In the genomic region with DNA sequence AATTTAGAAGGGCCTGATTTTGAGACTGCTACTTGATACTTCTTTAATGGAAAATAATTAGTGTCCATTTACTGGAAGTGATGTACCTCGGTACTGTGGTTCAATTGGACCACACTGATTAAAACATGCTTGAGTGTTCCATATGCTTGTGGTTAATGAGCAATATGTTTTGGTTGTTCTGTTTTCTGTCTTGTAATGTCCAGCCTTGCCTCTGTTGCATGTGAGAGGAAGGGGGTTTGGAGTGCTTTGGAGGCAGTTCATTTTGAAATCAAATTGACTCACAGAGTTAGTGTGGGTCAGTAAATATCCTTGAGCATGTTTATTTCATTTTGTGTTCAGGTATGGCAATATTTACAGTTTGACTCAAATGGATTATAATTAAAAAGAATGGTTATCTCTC, we compare ENCODE assay signal across 26 cellular contexts.
"Had no signal": no experiment of that assay in that cellular context is flagged by ENCODE, and none has a peak within 500 bp of the region (broad histone marks: within the 10 kb centered on the region; RNA-seq: fewer than 3 reads in every experiment).

No MANE protein-coding gene starts in this region.

- DNase-seq: activated CD4-positive, alpha-beta memory T cell treated with anti-CD3 and anti-CD28 coated beads, Interleukin-2, amount 10 ng/mL, durations not matched to agents 7 days and 5 days; activated CD4-positive, alpha-beta T cell treated with anti-CD3 and anti-CD28 coated beads, Interleukin-2, amount 10 ng/mL, durations not matched to agents 24 days and 14 days; activated CD8-positive, alpha-beta memory T cell treated with anti-CD3 and anti-CD28 coated beads, Interleukin-2, amount 10 ng/mL, durations not matched to agents 7 days and 5 days; activated gamma-delta T cell; activated T-cell treated with anti-CD3 and anti-CD28 coated beads for 4 hours; adrenal gland; cortex of kidney; endodermal cell; esophagus squamous epithelium; heart left ventricle; islet precursor cell; left cardiac atrium; naive thymus-derived CD8-positive, alpha-beta T cell; retina; sigmoid colon; stimulated activated CD4-positive, alpha-beta T cell treated with anti-CD3 and anti-CD28 coated beads, Interleukin-15, amount 100 ng/mL, for 24 hours; stomach; uterus had no signal

- H3K9me3 Mint-ChIP-seq: activated CD4-positive, alpha-beta memory T cell treated with anti-CD3 and anti-CD28 coated beads, Interleukin-2, amount 10 ng/mL, durations not matched to agents 7 days and 5 days; activated naive CD4-positive, alpha-beta T cell treated with anti-CD3 and anti-CD28 coated beads, Interleukin-2, amount 50 U/mL, for 72 hours; activated T-helper 1 cell treated with anti-CD3 and anti-CD28 coated beads, Interleukin-12 subunit alpha, Interleukin-12 subunit beta, Interleukin-2, Interleukin-4 antibody, amounts not matched to agents 30 ng/mL and 10 ng/mL and 1 ng/mL, durations not matched to agents 14 hours and 24 hours and 36 hours; endodermal cell; naive thymus-derived CD8-positive, alpha-beta T cell; neural progenitor cell; stimulated activated memory B cell treated with anti-CD40 and anti-IgM and Interleukin-4, amounts not matched to agents 10 μg/mL and 1 μg/mL and 100 μg/mL, for 72 hours had no signal

- H3K36me3 Mint-ChIP-seq: activated CD8-positive, alpha-beta memory T cell treated with anti-CD3 and anti-CD28 coated beads, Interleukin-2, amount 10 ng/mL, durations not matched to agents 7 days and 5 days; activated naive CD4-positive, alpha-beta T cell treated with anti-CD3 and anti-CD28 coated beads, Interleukin-2, amount 50 U/mL, for 72 hours; naive thymus-derived CD8-positive, alpha-beta T cell; neural progenitor cell; stimulated activated memory B cell treated with anti-CD40 and anti-IgM and Interleukin-4, amounts not matched to agents 10 μg/mL and 1 μg/mL and 100 μg/mL, for 72 hours had no signal

- H3K27me3 Mint-ChIP-seq: activated CD8-positive, alpha-beta memory T cell treated with anti-CD3 and anti-CD28 coated beads, Interleukin-2, amount 10 ng/mL, durations not matched to agents 7 days and 5 days had no signal

- H2AFZ ChIP-seq: neural progenitor cell had no signal

- H3K4me3 Mint-ChIP-seq: activated CD4-positive, alpha-beta memory T cell treated with anti-CD3 and anti-CD28 coated beads, Interleukin-2, amount 10 ng/mL, durations not matched to agents 7 days and 5 days; activated CD4-positive, alpha-beta T cell treated with anti-CD3 and anti-CD28 coated beads, Interleukin-2, amount 10 ng/mL, durations not matched to agents 24 days and 14 days; activated CD8-positive, alpha-beta memory T cell treated with anti-CD3 and anti-CD28 coated beads, Interleukin-2, amount 10 ng/mL, durations not matched to agents 7 days and 5 days; activated T-helper 1 cell treated with anti-CD3 and anti-CD28 coated beads, Interleukin-12 subunit alpha, Interleukin-12 subunit beta, Interleukin-2, Interleukin-4 antibody, amounts not matched to agents 30 ng/mL and 10 ng/mL and 1 ng/mL, durations not matched to agents 14 hours and 24 hours and 36 hours; endodermal cell; naive thymus-derived CD8-positive, alpha-beta T cell; neural progenitor cell; stimulated activated memory B cell treated with anti-CD40 and anti-IgM and Interleukin-4, amounts not matched to agents 10 μg/mL and 1 μg/mL and 100 μg/mL, for 72 hours had no signal

- H3K27me3 ChIP-seq: adrenal gland, breast epithelium, esophagus squamous epithelium, heart left ventricle, neural progenitor cell, sigmoid colon, stomach, uterus had no signal

- H3K4me3 ChIP-seq: adrenal gland, breast epithelium, esophagus squamous epithelium, heart left ventricle, neural progenitor cell, sigmoid colon, smooth muscle cell, stomach, uterus had no signal

- H3K36me3 ChIP-seq: adrenal gland, breast epithelium, esophagus squamous epithelium, heart left ventricle, neural progenitor cell, sigmoid colon, stomach, uterus had no signal

- H3K27ac Mint-ChIP-seq: activated CD4-positive, alpha-beta memory T cell treated with anti-CD3 and anti-CD28 coated beads, Interleukin-2, amount 10 ng/mL, durations not matched to agents 7 days and 5 days; activated CD4-positive, alpha-beta T cell treated with anti-CD3 and anti-CD28 coated beads, Interleukin-2, amount 10 ng/mL, durations not matched to agents 24 days and 14 days; activated CD8-positive, alpha-beta memory T cell treated with anti-CD3 and anti-CD28 coated beads, Interleukin-2, amount 10 ng/mL, durations not matched to agents 7 days and 5 days; activated naive CD4-positive, alpha-beta T cell treated with anti-CD3 and anti-CD28 coated beads, Interleukin-2, amount 50 U/mL, for 72 hours; activated T-helper 1 cell treated with anti-CD3 and anti-CD28 coated beads, Interleukin-12 subunit alpha, Interleukin-12 subunit beta, Interleukin-2, Interleukin-4 antibody, amounts not matched to agents 30 ng/mL and 10 ng/mL and 1 ng/mL, durations not matched to agents 14 hours and 24 hours and 36 hours; endodermal cell; naive thymus-derived CD8-positive, alpha-beta T cell; neural progenitor cell; progenitor cell of endocrine pancreas; stimulated activated memory B cell treated with anti-CD40 and anti-IgM and Interleukin-4, amounts not matched to agents 10 μg/mL and 1 μg/mL and 100 μg/mL, for 72 hours had no signal

- H3K9me3 ChIP-seq: adrenal gland, breast epithelium, esophagus squamous epithelium, heart left ventricle, sigmoid colon, stomach, uterus had no signal

- H3K4me1 ChIP-seq: adrenal gland, heart left ventricle, neural progenitor cell, stomach, uterus had no signal

- H3K27ac ChIP-seq: adrenal gland, breast epithelium, esophagus squamous epithelium, heart left ventricle, neural progenitor cell, sigmoid colon, stomach, uterus, VCaP had no signal

- H3K4me1 Mint-ChIP-seq: activated CD4-positive, alpha-beta memory T cell treated with anti-CD3 and anti-CD28 coated beads, Interleukin-2, amount 10 ng/mL, durations not matched to agents 7 days and 5 days; activated CD4-positive, alpha-beta T cell treated with anti-CD3 and anti-CD28 coated beads, Interleukin-2, amount 10 ng/mL, durations not matched to agents 24 days and 14 days; naive thymus-derived CD8-positive, alpha-beta T cell; neural progenitor cell had no signal

- H3K4me2 ChIP-seq: neural progenitor cell, smooth muscle cell had no signal

- H3K9ac ChIP-seq: neural progenitor cell had no signal
